ENCODE assay signal across 8 cellular contexts in genomic region chr10:89284711-89285110, GRCh38. TPM values are rescaled to one million over a fixed set of nuclear protein-coding genes. Genes with fewer than 3 reads are reported as not detected.
DNase-seq lines count a peak whose midpoint lies in the region; ATAC-seq, FAIRE-seq and TF ChIP-seq lines count a peak whose summit lies in the region.
"Not testable (repeated sequence)": the region's sequence is repeated elsewhere in the genome, so short reads cannot be mapped to it uniquely, and the experiment has no call there.

No MANE protein-coding gene starts in this region.

- H3K4me1 Mint-ChIP-seq in HFFc6 (ENCODE audit: low read depth) = peaks cover 70% of the 10 kb centered on the region

- DNase-seq in A549 (ENCODE audit: low read depth in 1 of 2, low spot score in 1 of 2); HFFc6; coronary artery (ENCODE audit: low spot score); thoracic aorta (ENCODE audit: low spot score): not testable (repeated sequence)

- whole genome bisulfite sequencing in A549 (ENCODE audit: missing lambda C conversion rate) = 93% methylated on average over 6 of the region's 6 CpGs
- 89 to 96% methylated on average over 4 to 5 of the region's 6 CpGs for WGBS in gastroesophageal sphincter (ENCODE audit: low coverage in 1 of 2), 2 donors

- H3K27me3 ChIP-seq in gastroesophageal sphincter; muscle layer of colon (ENCODE audit: control insufficient read depth in 1 of 2, insufficient read depth in 2 of 2, low read length in 2 of 2); rectal smooth muscle tissue (ENCODE audit: control insufficient read depth, insufficient read depth, low read length); thoracic aorta (replicated peaks; ENCODE audit: insufficient read depth): not testable (repeated sequence)

- not testable (repeated sequence) for TF ChIP-seq CTCF in A549 (IDR thresholded peaks at IDR 0.05); HFFc6 (IDR thresholded peaks at IDR 0.05); VCaP (conservative IDR thresholded peaks at IDR 0.05); coronary artery (IDR thresholded peaks at IDR 0.05); gastroesophageal sphincter (IDR thresholded peaks at IDR 0.05); thoracic aorta (IDR thresholded peaks at IDR 0.05)

- not testable (repeated sequence) for TF ChIP-seq POLR2A in A549 (IDR thresholded peaks at IDR 0.05; ENCODE audit: low read length); gastroesophageal sphincter (IDR thresholded peaks at IDR 0.05)

- ATAC-seq in A549; gastroesophageal sphincter; thoracic aorta (ENCODE audit: insufficient number of reproducible peaks, low FRiP score, low read depth): not testable (repeated sequence)

- FAIRE-seq in A549 (lab: Jason Lieb, UNC) = not testable (repeated sequence)

- peak overlapping the region; percentile 79 to 80 for H3K27ac ChIP-seq in A549
- H3K27ac ChIP-seq in VCaP = peak overlapping the region; percentile 93
- H3K27ac ChIP-seq in coronary artery = peak overlapping the region; percentile 81 to 92
- H3K27ac ChIP-seq in gastroesophageal sphincter = peak overlapping the region; percentile 82 to 87 (median 84)
- peak overlapping the region; percentile 4 for H3K27ac ChIP-seq in muscle layer of colon (ENCODE audit: low read depth, low read length)
- peak overlapping the region; percentile 78 for H3K27ac ChIP-seq in rectal smooth muscle tissue (ENCODE audit: low read depth, low read length)
- peak overlapping the region; percentile 90 to 94 for H3K27ac ChIP-seq in thoracic aorta

- CTCF ChIA-PET in A549 (lab: Yijun Ruan, JAX) = interaction anchor here (2.0 kb wide), 1 partner anchor 84 kb away, joined by 12 read pairs; no protein-coding TSS in a partner anchor

- H3K27me3 Mint-ChIP-seq in HFFc6 (ENCODE audit: insufficient read depth) = not testable (repeated sequence)

- H3K9me3 Mint-ChIP-seq in HFFc6 = not testable (repeated sequence)

- peak overlapping the region; percentile 69 for H3K4me3 Mint-ChIP-seq in HFFc6

- H3K4me2 ChIP-seq in A549 = peak overlapping the region; percentile 68

- not testable (repeated sequence) for H3K9ac ChIP-seq in muscle layer of colon (ENCODE audit: low read length); rectal smooth muscle tissue (ENCODE audit: low read length)

- POLR2A ChIA-PET in A549 (lab: Yijun Ruan, JAX) = not testable (repeated sequence)

- TF ChIP-seq RAD21 in A549 (conservative IDR thresholded peaks at IDR 0.05 in 1 of 2, IDR thresholded peaks at IDR 0.05 in 1 of 2) = not testable (repeated sequence)

- not testable (repeated sequence) for H3K36me3 ChIP-seq in gastroesophageal sphincter; muscle layer of colon (ENCODE audit: insufficient read depth, low read length); rectal smooth muscle tissue (ENCODE audit: control insufficient read depth, insufficient read depth, low read length); thoracic aorta

- H3K27ac Mint-ChIP-seq in HFFc6 = peak overlapping the region; percentile 89

- not testable (repeated sequence) for TF ChIP-seq EP300 in A549 (IDR thresholded peaks at IDR 0.05); gastroesophageal sphincter (IDR thresholded peaks at IDR 0.05)

- H3K36me3 Mint-ChIP-seq in HFFc6 (ENCODE audit: low read depth) = peaks cover 10% of the 10 kb centered on the region

- not testable (repeated sequence) for H3K4me3 ChIP-seq in A549; coronary artery; gastroesophageal sphincter; muscle layer of colon (ENCODE audit: low read depth in 1 of 2, low read length in 2 of 2); rectal smooth muscle tissue (ENCODE audit: low read length); thoracic aorta

- not testable (repeated sequence) for H3K9me3 ChIP-seq in A549; gastroesophageal sphincter; muscle layer of colon (ENCODE audit: low read length); thoracic aorta

- H3K4me1 ChIP-seq in A549 (peaks cover 46% of the 10 kb centered on the region), gastroesophageal sphincter (peaks cover 12 to 32% (median 20%) of the 10 kb centered on the region in 3 donors), muscle layer of colon (ENCODE audit: insufficient read depth, low read length) (peaks cover 22% of the 10 kb centered on the region), rectal smooth muscle tissue (ENCODE audit: control insufficient read depth, insufficient read depth, low read length) (peaks cover 21% of the 10 kb centered on the region), thoracic aorta (ENCODE audit: control insufficient read depth in 1 of 2, low read depth in 2 of 2) (peaks cover 14 to 37% of the 10 kb centered on the region in 2 donors)

RNA-seq across cellular contexts. Expression of gene IFIT2, which starts 17.1 kb away (rescaled TPM):
- 0.81 and 1.1 TPM in 2 replicates for polyA plus RNA-seq in A549 (2011; rRNA removed)
- 0.12 and 0.13 TPM in 2 replicates for polyA plus RNA-seq in A549 (2012; cell fraction: cytosol; rRNA removed)
- 0.04 and 0.06 TPM in 2 replicates for polyA plus RNA-seq in A549 (2012; cell fraction: nucleus; rRNA removed)
- 0.75 to 0.94 TPM (median 0.77 TPM) in 3 replicates for polyA plus RNA-seq in A549 (2017; fragmentation: RNase III; extraction: RNeasy Plus Mini Kit Qiagen cat#74134 plus additional on column Dnase treatment)
- polyA minus RNA-seq in A549 (2011; rRNA and poly(A)+ RNA removed) = 0.29 and 0.50 TPM in 2 replicates
- total RNA-seq in HFFc6 (2021; fragmentation: NEBNext Ultra II Directional; extraction: Animal tissue kit (Norgen Biotek cat#: 25700)) = 10 to 100 TPM in 5 of 6 experiments, 1 to 10 TPM in 1; 8.7 to 14.1 (median 13.0) TPM
- total RNA-seq in gastroesophageal sphincter = 1 to 10 TPM; 3.2 to 5.3 (median 3.8) TPM
- total RNA-seq in thoracic aorta = 10 to 100 TPM in 1 of 2 donors, 1 to 10 TPM in 1; 5.9 to 17.1 TPM

RNA-seq across cellular contexts. Expression of gene LIPA, which starts 33.1 kb away (rescaled TPM):
- polyA plus RNA-seq in A549 (2011; rRNA removed) = 80.2 and 96.2 TPM in 2 replicates
- 15.6 and 17.3 TPM in 2 replicates for polyA plus RNA-seq in A549 (2012; cell fraction: cytosol; rRNA removed)
- polyA plus RNA-seq in A549 (2012; cell fraction: nucleus; rRNA removed) = 14.3 and 21.2 TPM in 2 replicates
- polyA plus RNA-seq in A549 (2017; fragmentation: RNase III; extraction: RNeasy Plus Mini Kit Qiagen cat#74134 plus additional on column Dnase treatment) = 42.7 to 55.0 TPM (median 51.2 TPM) in 3 replicates
- 35.8 and 38.4 TPM in 2 replicates for polyA minus RNA-seq in A549 (2011; rRNA and poly(A)+ RNA removed)
- total RNA-seq in HFFc6 (2021; fragmentation: NEBNext Ultra II Directional; extraction: Animal tissue kit (Norgen Biotek cat#: 25700)) = 100 to 1,000 TPM; 108 to 212 (median 122) TPM
- total RNA-seq in gastroesophageal sphincter = 10 to 100 TPM; 15.7 to 46.0 (median 22.3) TPM
- total RNA-seq in thoracic aorta = 10 to 100 TPM; 39.7 to 44.2 TPM

RNA-seq across cellular contexts. Expression of gene IFIT3, which starts 43.1 kb away (rescaled TPM):
- polyA plus RNA-seq in A549 (2011; rRNA removed) = 1.5 and 1.6 TPM in 2 replicates
- 0.33 and 0.36 TPM in 2 replicates for polyA plus RNA-seq in A549 (2012; cell fraction: cytosol; rRNA removed)
- 0.16 and 0.18 TPM in 2 replicates for polyA plus RNA-seq in A549 (2012; cell fraction: nucleus; rRNA removed)
- polyA plus RNA-seq in A549 (2017; fragmentation: RNase III; extraction: RNeasy Plus Mini Kit Qiagen cat#74134 plus additional on column Dnase treatment) = 2.1 to 2.4 TPM (median 2.2 TPM) in 3 replicates
- 0.10 and 0.41 TPM in 2 replicates for polyA minus RNA-seq in A549 (2011; rRNA and poly(A)+ RNA removed)
- total RNA-seq in HFFc6 (2021; fragmentation: NEBNext Ultra II Directional; extraction: Animal tissue kit (Norgen Biotek cat#: 25700)) = 10 to 100 TPM; 11.5 to 18.6 (median 18.0) TPM
- 10 to 100 TPM in 2 of 4 donors, 1 to 10 TPM in 2; 8.1 to 15.5 (median 11.9) TPM for total RNA-seq in gastroesophageal sphincter
- total RNA-seq in thoracic aorta = 10 to 100 TPM in 1 of 2 donors, 1 to 10 TPM in 1; 9.6 to 22.7 TPM

Comparison
In these comparisons a context has a peak if more than half of its experiments do, and no peak if none do; other contexts are left out.
1. H3K27ac ChIP-seq: peak in every context shown above with its lines; median percentile 93 in VCaP; 92 in thoracic aorta; 86 in coronary artery; 84 in gastroesophageal sphincter; 80 in A549; 78 in rectal smooth muscle tissue; 4 in muscle layer of colon.